24 cellular contexts compared by ENCODE assay signal in genomic region chr4:169234137-169234855, GRCh38. TPM values are rescaled to one million over a fixed set of nuclear protein-coding genes. Genes with fewer than 3 reads are reported as not detected.
DNase-seq lines count a peak whose midpoint lies in the region; ATAC-seq and TF ChIP-seq lines count a peak whose summit lies in the region.
"Had no signal": no experiment of that assay in that cellular context is flagged by ENCODE, and none has a peak within 500 bp of the region (broad histone marks: within the 10 kb centered on the region; RNA-seq: fewer than 3 reads in every experiment).

No MANE protein-coding gene starts in this region.

- H2AK5ac ChIP-seq in trophoblast cell (ENCODE audit: low read length): peak overlapping the region; percentile 75

- H4K8ac ChIP-seq in trophoblast cell (ENCODE audit: low read depth, low read length): no peak overlapping the region

- no peak overlapping the region for H3K27ac ChIP-seq in trophoblast cell (ENCODE audit: low read depth, low read length)
- no peak overlapping the region for H3K27ac ChIP-seq in CD8-positive, alpha-beta memory T cell (ENCODE audit: low read depth, low read length)
- H3K27ac ChIP-seq: brain microvascular endothelial cell, hepatocyte, lower lobe of right lung, ovary, upper lobe of right lung had no signal

- H3K27me3 ChIP-seq in adipocyte (replicated peaks; ENCODE audit: control insufficient read depth, insufficient read depth, low read length) (no peaks in the 10 kb centered on the region), trophoblast cell (ENCODE audit: insufficient read depth, low read length) (no peaks in the 10 kb centered on the region)
- H3K27me3 ChIP-seq in CD8-positive, alpha-beta memory T cell (ENCODE audit: insufficient read depth, low read length, poor library complexity, severe bottlenecking): no peaks in the 10 kb centered on the region
- H3K27me3 ChIP-seq: brain microvascular endothelial cell, hepatocyte, ovary, upper lobe of right lung had no signal

- no peak overlapping the region for H3K4me3 Mint-ChIP-seq in Calu3 (ENCODE audit: low read depth, unreplicated experiment)
- H3K4me3 Mint-ChIP-seq in CD8-positive, alpha-beta memory T cell: no peak overlapping the region
- H3K4me3 Mint-ChIP-seq: activated CD4-positive, alpha-beta T cell treated with anti-CD3 and anti-CD28 coated beads, Interleukin-2, amount 10 ng/mL, durations not matched to agents 24 days and 14 days; activated naive CD8-positive, alpha-beta T cell treated with anti-CD3 and anti-CD28 coated beads for 36 hours; dendritic cell treated with granulocyte-macrophage colony-stimulating factor and Interleukin-4, amounts not matched to agents 40 ng/mL and 50 ng/mL, for 4 days; IgD-negative memory B cell; stimulated activated naive CD8-positive, alpha-beta T cell treated with anti-CD3 and anti-CD28 coated beads, Interleukin-15, Interleukin-2, amounts not matched to agents 100 ng/mL and 50 ng/mL, for 24 hours had no signal

- no CpG with 5 or more reads among the region's 7 CpGs for WGBS in trophoblast cell (ENCODE audit: extremely low coverage, insufficient coverage, insufficient read length)

- H3K9me3 Mint-ChIP-seq in Calu3 (ENCODE audit: low read depth, unreplicated experiment): no peaks in the 10 kb centered on the region
- no peaks in the 10 kb centered on the region for H3K9me3 Mint-ChIP-seq in CD8-positive, alpha-beta memory T cell
- H3K9me3 Mint-ChIP-seq: activated CD4-positive, alpha-beta T cell treated with anti-CD3 and anti-CD28 coated beads, Interleukin-2, amount 10 ng/mL, durations not matched to agents 24 days and 14 days; activated naive CD8-positive, alpha-beta T cell treated with anti-CD3 and anti-CD28 coated beads for 36 hours; activated T-helper 2 cell treated with anti-CD3 and anti-CD28 coated beads, Interferon-gamma antibody, Interleukin-2, Interleukin-4, amounts not matched to agents 10 μg/mL and 5 μg/mL and 100 μg/mL, durations not matched to agents 14 hours and 24 hours and 36 hours; dendritic cell treated with granulocyte-macrophage colony-stimulating factor and Interleukin-4, amounts not matched to agents 40 ng/mL and 50 ng/mL, for 4 days; stimulated activated naive CD8-positive, alpha-beta T cell treated with anti-CD3 and anti-CD28 coated beads, Interleukin-15, Interleukin-2, amounts not matched to agents 100 ng/mL and 50 ng/mL, for 24 hours had no signal

- no peak overlapping the region for H3K9ac ChIP-seq in adipocyte (ENCODE audit: low read length)
- H3K9ac ChIP-seq in trophoblast cell (ENCODE audit: low read length): no peak overlapping the region

- ATAC-seq in esophagus mucosa (peak; percentile 27), GM21825 (IDR thresholded peaks at IDR 0.05; ENCODE audit: unreplicated experiment) (no peak), HG02623 (IDR thresholded peaks at IDR 0.05; ENCODE audit: unreplicated experiment) (no peak)
- ATAC-seq: lower lobe of right lung, upper lobe of right lung had no signal

- H4K91ac ChIP-seq in trophoblast cell (ENCODE audit: low read depth, low read length): no peak overlapping the region

- H3K27me3 Mint-ChIP-seq in Calu3 (ENCODE audit: unreplicated experiment): no peaks in the 10 kb centered on the region
- H3K27me3 Mint-ChIP-seq in CD8-positive, alpha-beta memory T cell: peaks cover 7 to 19% of the 10 kb centered on the region in 2 donors
- H3K27me3 Mint-ChIP-seq: activated naive CD8-positive, alpha-beta T cell treated with anti-CD3 and anti-CD28 coated beads for 36 hours; dendritic cell treated with granulocyte-macrophage colony-stimulating factor and Interleukin-4, amounts not matched to agents 40 ng/mL and 50 ng/mL, for 4 days; IgD-negative memory B cell had no signal

- H3K36me3 Mint-ChIP-seq in Calu3 (ENCODE audit: insufficient read depth, unreplicated experiment): peaks cover 49% of the 10 kb centered on the region
- H3K36me3 Mint-ChIP-seq in CD8-positive, alpha-beta memory T cell: no peaks in the 10 kb centered on the region
- H3K36me3 Mint-ChIP-seq: activated naive CD8-positive, alpha-beta T cell treated with anti-CD3 and anti-CD28 coated beads for 36 hours had no signal

- DNase-seq in Calu3: no peak
- peak; percentile 33 for DNase-seq in adipocyte (ENCODE audit: low read depth)
- no peak for DNase-seq in trophoblast cell
- no peak for DNase-seq in CD8-positive, alpha-beta memory T cell
- DNase-seq in NCI-H1048 (lab: John Stamatoyannopoulos, UW): no peak
- DNase-seq: activated CD4-positive, alpha-beta T cell treated with anti-CD3 and anti-CD28 coated beads, Interleukin-2, amount 10 ng/mL, durations not matched to agents 24 days and 14 days; activated naive CD8-positive, alpha-beta T cell treated with anti-CD3 and anti-CD28 coated beads for 36 hours; brain microvascular endothelial cell; lower lobe of right lung; NCI-H82; ovary; SHP77; stimulated activated CD4-positive, alpha-beta T cell treated with anti-CD3 and anti-CD28 coated beads, Interleukin-2, amount 100 ng/mL, for 24 hours; T-helper 1 cell; upper lobe of right lung had no signal

- peaks cover 1% of the 10 kb centered on the region for H3K79me2 ChIP-seq in trophoblast cell (ENCODE audit: control insufficient read depth, insufficient read depth, low read length, poor library complexity)

- H2AFZ ChIP-seq in trophoblast cell (ENCODE audit: insufficient read depth, low read length, poor library complexity): no peak overlapping the region
- H2AFZ ChIP-seq: hepatocyte had no signal

- H2BK5ac ChIP-seq in trophoblast cell (ENCODE audit: low read depth, low read length, poor library complexity): no peak overlapping the region

- H3K18ac ChIP-seq in trophoblast cell (ENCODE audit: low read length): no peak overlapping the region

- H2BK12ac ChIP-seq in trophoblast cell (ENCODE audit: low read length): peak overlapping the region; percentile 38

- peaks cover 64% of the 10 kb centered on the region for H3K4me1 Mint-ChIP-seq in Calu3 (ENCODE audit: low read depth, unreplicated experiment)
- H3K4me1 Mint-ChIP-seq in CD8-positive, alpha-beta memory T cell: no peaks in the 10 kb centered on the region
- H3K4me1 Mint-ChIP-seq: activated CD4-positive, alpha-beta T cell treated with anti-CD3 and anti-CD28 coated beads, Interleukin-2, amount 10 ng/mL, durations not matched to agents 24 days and 14 days; activated naive CD8-positive, alpha-beta T cell treated with anti-CD3 and anti-CD28 coated beads for 36 hours had no signal

- H3K79me1 ChIP-seq in trophoblast cell (ENCODE audit: low read length): peaks cover 2% of the 10 kb centered on the region

- no TSS peak for BruUV-seq in Calu3 (replicated peaks; lab: Mats Ljungman, UMichigan)

- no peak for TF ChIP-seq CTCF in Calu3 (IDR thresholded peaks at IDR 0.05; ENCODE audit: unreplicated experiment)

- CTCF ChIA-PET in Calu3 (lab: Charles Lee): no interaction called here
- CTCF ChIA-PET in CD8-positive, alpha-beta memory T cell (lab: Charles Lee): no interaction called here

- no peak overlapping the region for H3K4me2 ChIP-seq in trophoblast cell (ENCODE audit: low read length)
- H3K4me2 ChIP-seq: hepatocyte had no signal

- H3K4me1 ChIP-seq in adipocyte (ENCODE audit: control insufficient read depth, insufficient read depth, low read length): peaks cover 29% of the 10 kb centered on the region
- peaks cover 5 to 10% of the 10 kb centered on the region in 2 experiments for H3K4me1 ChIP-seq in trophoblast cell (ENCODE audit: control insufficient read depth in 1 of 2, insufficient read depth in 2 of 2, low read length in 2 of 2)
- H3K4me1 ChIP-seq in CD8-positive, alpha-beta memory T cell (ENCODE audit: insufficient read depth, low read length): no peaks in the 10 kb centered on the region

- no peaks in the 10 kb centered on the region for H3K36me3 ChIP-seq in adipocyte (ENCODE audit: control insufficient read depth, insufficient read depth, low read length, severe bottlenecking)
- H3K36me3 ChIP-seq in trophoblast cell (ENCODE audit: control insufficient read depth in 1 of 2, insufficient read depth in 2 of 2, low read length in 2 of 2): peaks cover 0 to 2% of the 10 kb centered on the region in 2 experiments
- H3K36me3 ChIP-seq in CD8-positive, alpha-beta memory T cell (ENCODE audit: insufficient read depth, low read length): no peaks in the 10 kb centered on the region
- H3K36me3 ChIP-seq: brain microvascular endothelial cell, lower lobe of right lung, ovary, upper lobe of right lung had no signal

- no peak overlapping the region for H3K4me3 ChIP-seq in adipocyte (ENCODE audit: low read length)
- no peak overlapping the region for H3K4me3 ChIP-seq in trophoblast cell (ENCODE audit: low read depth, low read length)
- no peak overlapping the region for H3K4me3 ChIP-seq in CD8-positive, alpha-beta memory T cell (ENCODE audit: low read length)
- H3K4me3 ChIP-seq: hepatocyte, lower lobe of right lung, ovary, upper lobe of right lung had no signal

- no peak overlapping the region for H2BK120ac ChIP-seq in trophoblast cell (ENCODE audit: insufficient read depth, low read length, poor library complexity)

- no peak overlapping the region for H3K14ac ChIP-seq in trophoblast cell (ENCODE audit: low read length)

- H4K12ac ChIP-seq in trophoblast cell (ENCODE audit: low read depth, low read length): no peak overlapping the region

- H3K4ac ChIP-seq in trophoblast cell (ENCODE audit: low read depth, low read length): peak overlapping the region; percentile 66

- intact Hi-C loops in Calu3 (cut with micrococcal nuclease; ENCODE audit: unreplicated experiment): no loop called here

- peak overlapping the region; percentile 52 for H3K27ac Mint-ChIP-seq in Calu3 (ENCODE audit: unreplicated experiment)
- H3K27ac Mint-ChIP-seq in CD8-positive, alpha-beta memory T cell: no peak overlapping the region
- H3K27ac Mint-ChIP-seq: activated CD4-positive, alpha-beta T cell treated with anti-CD3 and anti-CD28 coated beads, Interleukin-2, amount 10 ng/mL, durations not matched to agents 24 days and 14 days; activated naive CD8-positive, alpha-beta T cell treated with anti-CD3 and anti-CD28 coated beads for 36 hours; activated T-helper 2 cell treated with anti-CD3 and anti-CD28 coated beads, Interferon-gamma antibody, Interleukin-2, Interleukin-4, amounts not matched to agents 10 μg/mL and 5 μg/mL and 100 μg/mL, durations not matched to agents 14 hours and 24 hours and 36 hours; dendritic cell treated with granulocyte-macrophage colony-stimulating factor and Interleukin-4, amounts not matched to agents 40 ng/mL and 50 ng/mL, for 4 days; stimulated activated naive CD8-positive, alpha-beta T cell treated with anti-CD3 and anti-CD28 coated beads, Interleukin-15, Interleukin-2, amounts not matched to agents 100 ng/mL and 50 ng/mL, for 24 hours had no signal

- POLR2A ChIA-PET in CD8-positive, alpha-beta memory T cell (lab: Charles Lee): no interaction called here

- no peak overlapping the region for H3K23ac ChIP-seq in trophoblast cell (ENCODE audit: low read length)

- H3K9me3 ChIP-seq in adipocyte (ENCODE audit: control insufficient read depth, low read length): no peaks in the 10 kb centered on the region
- H3K9me3 ChIP-seq in trophoblast cell (ENCODE audit: insufficient read depth, low read depth, low read length): no peaks in the 10 kb centered on the region
- no peaks in the 10 kb centered on the region for H3K9me3 ChIP-seq in CD8-positive, alpha-beta memory T cell (ENCODE audit: low read length)
- H3K9me3 ChIP-seq: lower lobe of right lung, ovary, upper lobe of right lung had no signal

RNA-seq across cellular contexts. Expression of gene SH3RF1, which starts 36.5 kb away (rescaled TPM):
- 64.6 and 70.1 TPM in 2 replicates for total RNA-seq in Calu3 (2022)
- total RNA-seq in esophagus mucosa: 5.4 TPM
- polyA plus RNA-seq in trophoblast cell (2013): 13.7 and 14.0 TPM in 2 replicates
- 1 to 10 TPM; 1.1 to 1.4 TPM for total RNA-seq in CD8-positive, alpha-beta memory T cell
- polyA plus RNA-seq in CD8-positive, alpha-beta memory T cell: not detected
- total RNA-seq: OCI-LY7 had no signal

Comparison
In these comparisons a context has a peak if more than half of its experiments do, and no peak if none do; other contexts are left out.
1. RNA of gene SH3RF1, which starts 36.5 kb away (total RNA-seq): 64.6 to 70.1 TPM in Calu3; 5.4 TPM in esophagus mucosa (single experiment) and 1.1 to 1.4 TPM in CD8-positive, alpha-beta memory T cell; every median in the first group is over 10 times any median in the second.